ENCODE assay signal across 11 cellular contexts in the genomic region with DNA sequence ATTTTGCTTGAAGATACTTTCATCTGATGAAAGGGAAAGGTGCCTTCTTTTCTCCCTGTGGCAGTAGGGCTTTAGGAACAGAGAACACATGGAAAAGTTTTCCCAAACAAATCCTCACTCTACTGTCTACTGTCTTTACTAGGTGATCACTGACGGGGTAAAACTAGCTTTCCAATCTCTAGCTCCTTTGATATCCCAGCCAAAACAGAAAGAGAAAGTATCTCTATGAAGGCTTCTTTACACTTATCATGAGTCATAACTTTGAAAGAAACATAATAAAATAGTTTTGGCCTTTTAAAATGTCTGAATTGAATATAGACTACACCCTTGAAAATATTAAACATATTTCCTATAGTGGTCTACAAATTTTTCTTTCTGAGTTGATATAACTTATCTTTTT.
DNase-seq lines count a peak whose midpoint lies in the region; ATAC-seq, FAIRE-seq and TF ChIP-seq lines count a peak whose summit lies in the region.
"Had no signal": no experiment of that assay in that cellular context is flagged by ENCODE, and none has a peak within 500 bp of the region (broad histone marks: within the 10 kb centered on the region; RNA-seq: fewer than 3 reads in every experiment).

No MANE protein-coding gene starts in this region.

- H3K79me2 ChIP-seq in endothelial cell of umbilical vein (ENCODE audit: control insufficient read depth, insufficient read depth, low read length) (no peaks in the 10 kb centered on the region), smooth muscle cell (ENCODE audit: low read depth) (no peaks in the 10 kb centered on the region), hepatocyte (no peaks in the 10 kb centered on the region)

- 54% methylated on average over 1 of the region's 1 CpG for WGBS in smooth muscle cell (ENCODE audit: low lambda C conversion rate)
- WGBS in hepatocyte (ENCODE audit: low lambda C conversion rate, missing lambda C conversion rate): 68% methylated on average over 1 of the region's 1 CpG

- no peak overlapping the region for H3K27ac ChIP-seq in endothelial cell of umbilical vein (ENCODE audit: insufficient read depth, low read depth, low read length)
- no peak overlapping the region for H3K27ac ChIP-seq in smooth muscle cell (ENCODE audit: low read depth)
- H3K27ac ChIP-seq in hepatocyte: no peak overlapping the region
- H3K27ac ChIP-seq: skin epidermis had no signal

- peaks cover 13% of the 10 kb centered on the region for H3K9me3 Mint-ChIP-seq in activated T-cell treated with anti-CD3 and anti-CD28 coated beads, Interleukin-2, amount 50 U/mL, for 4 hours

- peak; percentile 63 for FAIRE-seq in endothelial cell of umbilical vein (lab: Jason Lieb, UNC)

- H3K4me3 ChIP-seq in WI38 (ENCODE audit: low read depth, low read length) (peak overlapping the region; percentile 26; the same call in 1 of the 2 replicates), endothelial cell of umbilical vein (replicated peaks in 1 of 3; ENCODE audit: insufficient read depth in 1 of 3, low read depth in 1 of 3, low read length in 3 of 3) (no peak overlapping the region), smooth muscle cell (no peak overlapping the region), hepatocyte (no peak overlapping the region), BE2C (ENCODE audit: low read depth, low read length) (no peak overlapping the region)
- H3K4me3 ChIP-seq: skin epidermis had no signal

- H3K9ac ChIP-seq in endothelial cell of umbilical vein (replicated peaks; ENCODE audit: extremely low read depth, insufficient read depth, low read length) (no peak overlapping the region), smooth muscle cell (ENCODE audit: low read depth) (no peak overlapping the region)

- H3K36me3 Mint-ChIP-seq in activated T-cell treated with anti-CD3 and anti-CD28 coated beads, Interleukin-2, amount 50 U/mL, for 4 hours (ENCODE audit: insufficient read depth): no peaks in the 10 kb centered on the region

- H3K4me1 Mint-ChIP-seq in activated T-cell treated with anti-CD3 and anti-CD28 coated beads, Interleukin-2, amount 50 U/mL, for 4 hours (ENCODE audit: low read depth): peaks cover 12% of the 10 kb centered on the region

- no peak overlapping the region for H3K4me2 ChIP-seq in endothelial cell of umbilical vein (ENCODE audit: insufficient read depth, low read length)
- peak overlapping the region; percentile 29 for H3K4me2 ChIP-seq in smooth muscle cell
- no peak overlapping the region for H3K4me2 ChIP-seq in hepatocyte

- CTCF ChIA-PET in endothelial cell of umbilical vein (lab: Charles Lee): interaction anchor here (0.8 to 1.8 kb wide), 2 partner anchors 9 to 214 kb away, joined by 3 to 4 read pairs; no protein-coding TSS in a partner anchor

- no peak for TF ChIP-seq CTCF in WI38 (IDR thresholded peaks at IDR 0.05; ENCODE audit: low read depth, low read length)
- no peak for TF ChIP-seq CTCF in endothelial cell of umbilical vein (IDR thresholded peaks at IDR 0.05; ENCODE audit: extremely low read depth in 1 of 2, insufficient read depth in 1 of 2, low read depth in 1 of 2, low read length in 2 of 2)
- TF ChIP-seq CTCF in smooth muscle cell (IDR thresholded peaks at IDR 0.05; ENCODE audit: borderline replicate concordance, insufficient read depth, poor library complexity, severe bottlenecking): no peak
- no peak for TF ChIP-seq CTCF in hepatocyte (IDR thresholded peaks at IDR 0.05; ENCODE audit: poor library complexity)
- TF ChIP-seq CTCF in BE2C (IDR thresholded peaks at IDR 0.05; ENCODE audit: low read depth, low read length): no peak

- POLR2A ChIA-PET in endothelial cell of umbilical vein (lab: Charles Lee): no interaction called here

- H4K20me1 ChIP-seq in endothelial cell of umbilical vein (replicated peaks; ENCODE audit: control insufficient read depth, extremely low read depth, insufficient read depth, low read length): no peaks in the 10 kb centered on the region
- H4K20me1 ChIP-seq in smooth muscle cell (ENCODE audit: low read depth): no peaks in the 10 kb centered on the region
- H4K20me1 ChIP-seq in hepatocyte (ENCODE audit: insufficient read depth, poor library complexity, severe bottlenecking): no peaks in the 10 kb centered on the region

- no peak for DNase-seq in activated T-cell treated with anti-CD3 and anti-CD28 coated beads, Interleukin-2, amount 50 U/mL, for 4 hours
- no peak for DNase-seq in activated T-cell treated with anti-CD3 and anti-CD28 coated beads, Interleukin-2, amount 50 U/mL, for 1 hour
- DNase-seq in endothelial cell of umbilical vein (ENCODE audit: low read depth, low spot score) (peak; percentile 23), smooth muscle cell (lab: John Stamatoyannopoulos, UW; ENCODE audit: unreplicated experiment) (no peak), hepatocyte (ENCODE audit: low spot score) (no peak), BE2C (no peak)
- DNase-seq: islet precursor cell, Right ventricle myocardium superior had no signal

- H3K27me3 ChIP-seq in endothelial cell of umbilical vein (ENCODE audit: control insufficient read depth in 2 of 2, insufficient read depth in 2 of 2, low read length in 2 of 2): no peaks in the 10 kb centered on the region
- no peaks in the 10 kb centered on the region for H3K27me3 ChIP-seq in smooth muscle cell (ENCODE audit: low read depth)
- H3K27me3 ChIP-seq in hepatocyte: no peaks in the 10 kb centered on the region
- no peaks in the 10 kb centered on the region for H3K27me3 ChIP-seq in BE2C

- peak; percentile 58 to 80 for ATAC-seq in activated T-cell treated with anti-CD3 and anti-CD28 coated beads, Interleukin-2, amount 50 U/mL, for 4 hours
- no peak for ATAC-seq in HG03469 (IDR thresholded peaks at IDR 0.05; ENCODE audit: unreplicated experiment)

- H3K4me3 Mint-ChIP-seq in activated T-cell treated with anti-CD3 and anti-CD28 coated beads, Interleukin-2, amount 50 U/mL, for 4 hours: peak overlapping the region; percentile 28

- H3K9me1 ChIP-seq in endothelial cell of umbilical vein (replicated peaks; ENCODE audit: control insufficient read depth, extremely low read depth, insufficient read depth, low read length): no peaks in the 10 kb centered on the region

- H3F3A ChIP-seq in smooth muscle cell (ENCODE audit: low read depth): no peaks in the 10 kb centered on the region

- H3K9me3 ChIP-seq in endothelial cell of umbilical vein (replicated peaks; ENCODE audit: control insufficient read depth, insufficient read depth, low read length): no peaks in the 10 kb centered on the region
- no peaks in the 10 kb centered on the region for H3K9me3 ChIP-seq in smooth muscle cell (replicated peaks; ENCODE audit: low read depth)
- H3K9me3 ChIP-seq in hepatocyte (ENCODE audit: low read depth): no peaks in the 10 kb centered on the region
- H3K9me3 ChIP-seq in BE2C: no peaks in the 10 kb centered on the region

- dilution Hi-C loops in endothelial cell of umbilical vein (cut with MboI; ENCODE audit: extremely low pct_ligation_motif_present, low sequenced_read_pairs): no loop called here

- H3K36me3 ChIP-seq in endothelial cell of umbilical vein (ENCODE audit: control insufficient read depth in 2 of 2, extremely low read depth in 1 of 2, insufficient read depth in 2 of 2, low read length in 2 of 2): no peaks in the 10 kb centered on the region
- no peaks in the 10 kb centered on the region for H3K36me3 ChIP-seq in smooth muscle cell (ENCODE audit: low read depth)
- H3K36me3 ChIP-seq in hepatocyte (replicated peaks; ENCODE audit: insufficient read depth, low read depth): no peaks in the 10 kb centered on the region
- H3K36me3 ChIP-seq in BE2C: no peaks in the 10 kb centered on the region

- no peaks in the 10 kb centered on the region for H3K9me2 ChIP-seq in hepatocyte (replicated peaks; ENCODE audit: insufficient read depth)

- H3K4me1 ChIP-seq in endothelial cell of umbilical vein (ENCODE audit: control insufficient read depth, extremely low read depth, insufficient read depth, low read length) (no peaks in the 10 kb centered on the region), smooth muscle cell (ENCODE audit: low read depth) (no peaks in the 10 kb centered on the region), hepatocyte (ENCODE audit: insufficient read depth) (no peaks in the 10 kb centered on the region), BE2C (no peaks in the 10 kb centered on the region)

- intact Hi-C loops in endothelial cell of umbilical vein (cut with micrococcal nuclease): no loop called here

- H2AFZ ChIP-seq in endothelial cell of umbilical vein (ENCODE audit: low read depth, low read length): peak overlapping the region; percentile 71
- H2AFZ ChIP-seq in smooth muscle cell (ENCODE audit: low read depth): peak overlapping the region; percentile 28
- no peak overlapping the region for H2AFZ ChIP-seq in hepatocyte

- no peak for TF ChIP-seq POLR2A in endothelial cell of umbilical vein (IDR thresholded peaks at IDR 0.05; ENCODE audit: low read depth, low read length)

- BruUV-seq in endothelial cell of umbilical vein (replicated peaks; lab: Mats Ljungman, UMichigan): no TSS peak

- H3K27me3 Mint-ChIP-seq in activated T-cell treated with anti-CD3 and anti-CD28 coated beads, Interleukin-2, amount 50 U/mL, for 4 hours (ENCODE audit: low read depth): no peaks in the 10 kb centered on the region

TF ChIP-seq in endothelial cell of umbilical vein, 7 proteins besides CTCF, POLR2A, EP300 and RAD21:
- TF ChIP-seq JUN (IDR thresholded peaks at IDR 0.05; ENCODE audit: borderline replicate concordance, insufficient read depth, insufficient read length, low read depth) (no peak), MYC (IDR thresholded peaks at IDR 0.05; ENCODE audit: low read depth, low read length) (no peak), GATA2 (IDR thresholded peaks at IDR 0.05; ENCODE audit: insufficient read depth, insufficient read length, low read depth, low read length) (no peak), POLR2AphosphoS5 (IDR thresholded peaks at IDR 0.05; ENCODE audit: insufficient read depth, low read depth, low read length) (no peak), EZH2 (IDR thresholded peaks at IDR 0.05; ENCODE audit: borderline replicate concordance, low read depth, low read length, severe bottlenecking) (no peak), FOS (IDR thresholded peaks at IDR 0.05; ENCODE audit: borderline replicate concordance, insufficient read depth, low read length) (peak; percentile 8)
- TF ChIP-seq, protein P1, sequence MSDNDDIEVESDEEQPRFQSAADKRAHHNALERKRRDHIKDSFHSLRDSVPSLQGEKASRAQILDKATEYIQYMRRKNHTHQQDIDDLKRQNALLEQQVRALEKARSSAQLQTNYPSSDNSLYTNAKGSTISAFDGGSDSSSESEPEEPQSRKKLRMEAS (IDR thresholded peaks at IDR 0.05; ENCODE audit: insufficient read depth, insufficient read length): no peak
TF ChIP-seq in endothelial cell of umbilical vein: peak in this region for 1.
